Comparison of ENCODE assay signal across 10 cellular contexts in the genomic region with DNA sequence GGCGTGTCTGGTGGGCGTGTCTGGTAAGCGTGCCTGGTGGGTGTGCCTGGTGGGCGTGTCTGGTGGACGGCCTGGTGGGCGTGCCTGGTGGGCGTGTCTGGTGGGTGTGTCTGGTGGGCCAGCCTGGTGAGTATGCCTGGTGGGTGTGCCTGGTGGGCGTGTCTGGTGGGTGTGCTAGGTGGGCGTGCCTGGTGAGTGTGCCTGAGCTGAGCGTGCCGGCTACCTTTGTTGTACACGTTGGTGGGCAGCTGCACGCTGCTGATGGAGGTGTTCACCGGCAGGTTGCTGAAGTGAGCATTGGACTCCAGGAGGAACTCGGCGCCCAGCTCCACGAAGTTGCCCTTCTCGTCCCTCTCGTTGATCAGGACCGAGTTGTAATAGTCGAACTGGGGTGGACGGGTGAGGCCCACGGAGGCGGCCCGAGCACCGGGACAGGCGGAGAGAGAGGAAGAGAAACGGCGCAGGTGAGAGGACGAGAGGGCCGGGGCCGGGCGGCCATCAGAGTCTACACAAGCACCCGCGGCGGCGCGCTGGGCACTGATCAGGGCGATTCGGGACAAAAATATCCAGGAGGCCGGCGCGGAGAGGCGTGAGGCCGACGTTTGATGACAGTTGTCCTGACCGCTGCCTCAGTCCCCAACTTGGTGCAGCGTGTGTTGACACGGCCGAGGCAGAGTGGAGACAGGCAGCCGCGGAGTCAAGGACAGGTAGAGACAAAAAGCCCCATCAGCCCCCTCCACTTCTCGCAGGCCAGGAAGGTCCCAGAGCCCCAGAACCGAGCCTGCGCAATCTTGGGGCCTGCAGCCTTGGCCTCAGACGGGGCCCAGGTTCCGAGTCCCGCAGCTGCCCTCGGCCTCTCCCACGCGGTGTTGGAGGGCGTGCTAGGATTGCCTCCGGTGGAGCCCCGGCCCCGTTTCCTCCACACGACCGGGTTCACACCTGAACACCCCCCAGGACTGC. TPM values are rescaled to one million over a fixed set of nuclear protein-coding genes. Genes with fewer than 3 reads are reported as not detected.
A peak's percentile ranks its signal among the peaks of the same experiment; 100 is the strongest.
DNase-seq lines count a peak whose midpoint lies in the region; ATAC-seq, FAIRE-seq and TF ChIP-seq lines count a peak whose summit lies in the region.
"Had no signal": no experiment of that assay in that cellular context is flagged by ENCODE, and none has a peak within 500 bp of the region (broad histone marks: within the 10 kb centered on the region; RNA-seq: fewer than 3 reads in every experiment).

No MANE protein-coding gene starts in this region.

- WGBS in suprapubic skin: 28% methylated on average over 48 of the region's 67 CpGs

- peaks cover 8% of the 10 kb centered on the region for H3K27me3 ChIP-seq in keratinocyte (ENCODE audit: control insufficient read depth, extremely low read depth, insufficient read depth, low read length)
- peaks cover 29% of the 10 kb centered on the region for H3K27me3 ChIP-seq in suprapubic skin

- H3K27ac Mint-ChIP-seq in activated T-helper 2 cell treated with anti-CD3 and anti-CD28 coated beads, Interferon-gamma antibody, Interleukin-2, Interleukin-4, amounts not matched to agents 10 μg/mL and 5 μg/mL and 100 μg/mL, durations not matched to agents 14 hours and 24 hours and 36 hours: no peak overlapping the region

- no peaks in the 10 kb centered on the region for H3K36me3 ChIP-seq in keratinocyte (ENCODE audit: control insufficient read depth in 2 of 2, extremely low read depth in 1 of 2, insufficient read depth in 2 of 2, low read length in 2 of 2)
- no peaks in the 10 kb centered on the region for H3K36me3 ChIP-seq in suprapubic skin

- peak overlapping the region; percentile 37 for H3K4me3 Mint-ChIP-seq in activated T-helper 2 cell treated with anti-CD3 and anti-CD28 coated beads, Interferon-gamma antibody, Interleukin-2, Interleukin-4, amounts not matched to agents 10 μg/mL and 5 μg/mL and 100 μg/mL, durations not matched to agents 14 hours and 24 hours and 36 hours (ENCODE audit: low read depth)

- dilution Hi-C loops in keratinocyte (cut with MboI; ENCODE audit: extremely low pct_ligation_motif_present, low sequenced_read_pairs): no loop called here

- no peaks in the 10 kb centered on the region for H3K79me2 ChIP-seq in keratinocyte (ENCODE audit: control insufficient read depth, insufficient read depth, low read length)

- H3K4me3 ChIP-seq in keratinocyte (ENCODE audit: control insufficient read depth in 2 of 3, extremely low read depth in 1 of 3, insufficient read depth in 2 of 3, low read depth in 1 of 3, low read length in 3 of 3) (no peak overlapping the region), suprapubic skin (peak overlapping the region; percentile 13)

- peaks cover 18% of the 10 kb centered on the region for H3K27me3 Mint-ChIP-seq in activated T-helper 2 cell treated with anti-CD3 and anti-CD28 coated beads, Interferon-gamma antibody, Interleukin-2, Interleukin-4, amounts not matched to agents 10 μg/mL and 5 μg/mL and 100 μg/mL, durations not matched to agents 14 hours and 24 hours and 36 hours (ENCODE audit: low read depth)

- FAIRE-seq in keratinocyte (lab: Jason Lieb, UNC) (no peak), GM19239 (lab: Jason Lieb, UNC) (no peak)

- H3K9ac ChIP-seq in keratinocyte (ENCODE audit: control insufficient read depth, extremely low read depth, insufficient read depth, low read length): no peak overlapping the region

- no peak for ATAC-seq in HG03442 (IDR thresholded peaks at IDR 0.05; ENCODE audit: unreplicated experiment)

- no peak for TF ChIP-seq POLR2A in suprapubic skin (IDR thresholded peaks at IDR 0.05)

- H3K4me1 ChIP-seq in keratinocyte (ENCODE audit: control insufficient read depth, extremely low read depth, insufficient read depth, low read length): no peaks in the 10 kb centered on the region
- peaks cover 7% of the 10 kb centered on the region for H3K4me1 ChIP-seq in suprapubic skin

- H3K9me3 ChIP-seq in keratinocyte (ENCODE audit: control insufficient read depth, low read depth, low read length) (no peaks in the 10 kb centered on the region), suprapubic skin (peaks cover 12% of the 10 kb centered on the region)

- H3K4me2 ChIP-seq in keratinocyte (ENCODE audit: control insufficient read depth, extremely low read depth, insufficient read depth, low read depth, low read length): peak overlapping the region; percentile 12

- no peaks in the 10 kb centered on the region for H3K36me3 Mint-ChIP-seq in activated T-helper 2 cell treated with anti-CD3 and anti-CD28 coated beads, Interferon-gamma antibody, Interleukin-2, Interleukin-4, amounts not matched to agents 10 μg/mL and 5 μg/mL and 100 μg/mL, durations not matched to agents 14 hours and 24 hours and 36 hours (ENCODE audit: low read depth)

- intact Hi-C loops in activated T-helper 2 cell treated with anti-CD3 and anti-CD28 coated beads, Interferon-gamma antibody, Interleukin-2, Interleukin-4, amounts not matched to agents 10 μg/mL and 5 μg/mL and 100 μg/mL, durations not matched to agents 14 hours and 24 hours and 36 hours (cut with micrococcal nuclease): no loop called here

- TF ChIP-seq EP300 in Ishikawa (IDR thresholded peaks at IDR 0.05; ENCODE audit: borderline replicate concordance): no peak
- TF ChIP-seq EP300 in suprapubic skin (IDR thresholded peaks at IDR 0.05): no peak

- no peaks in the 10 kb centered on the region for H4K20me1 ChIP-seq in keratinocyte (ENCODE audit: control insufficient read depth, extremely low read depth, insufficient read depth, low read length)

- no peak overlapping the region for H2AFZ ChIP-seq in keratinocyte (ENCODE audit: control insufficient read depth, low read length)

- TF ChIP-seq CTCF in keratinocyte (optimal IDR thresholded peaks at IDR 0.05 in 1 of 3, IDR thresholded peaks at IDR 0.05 in 1 of 3, conservative IDR thresholded peaks at IDR 0.05 in 1 of 3; ENCODE audit: extremely low read depth in 1 of 3, insufficient read depth in 2 of 3, low read length in 3 of 3) (no peak), suprapubic skin (IDR thresholded peaks at IDR 0.05) (no peak)

- no peaks in the 10 kb centered on the region for H3K4me1 Mint-ChIP-seq in activated T-helper 2 cell treated with anti-CD3 and anti-CD28 coated beads, Interferon-gamma antibody, Interleukin-2, Interleukin-4, amounts not matched to agents 10 μg/mL and 5 μg/mL and 100 μg/mL, durations not matched to agents 14 hours and 24 hours and 36 hours (ENCODE audit: low read depth)

- peaks cover 37% of the 10 kb centered on the region for H3K9me3 Mint-ChIP-seq in activated T-helper 2 cell treated with anti-CD3 and anti-CD28 coated beads, Interferon-gamma antibody, Interleukin-2, Interleukin-4, amounts not matched to agents 10 μg/mL and 5 μg/mL and 100 μg/mL, durations not matched to agents 14 hours and 24 hours and 36 hours

- DNase-seq in activated T-helper 2 cell treated with anti-CD3 and anti-CD28 coated beads, Interferon-gamma antibody, Interleukin-2, Interleukin-4, amounts not matched to agents 10 μg/mL and 5 μg/mL and 100 μg/mL, durations not matched to agents 14 hours and 24 hours and 36 hours (ENCODE audit: low spot score): peak; percentile 9
- no peak for DNase-seq in keratinocyte (ENCODE audit: low read depth, low spot score)
- DNase-seq in suprapubic skin (ENCODE audit: low spot score in 2 of 2): peak; percentile 46 to 78
- no peak for DNase-seq in NCI-H69 (lab: John Stamatoyannopoulos, UW)
- no peak for DNase-seq in dedifferentiated amniotic fluid mesenchymal stem cell (ENCODE audit: extremely low spot score)
- DNase-seq in GM19239 (ENCODE audit: insufficient read length, low spot score): no peak
- DNase-seq: NK-92 treated with Interleukin-12 subunit alpha and Interleukin-12 subunit beta, amount 100 ng/mL, for 24 hours had no signal

- H3K27ac ChIP-seq in keratinocyte (ENCODE audit: control insufficient read depth, insufficient read depth, low read length) (no peak overlapping the region), suprapubic skin (no peak overlapping the region)

- no peaks in the 10 kb centered on the region for H3K9me1 ChIP-seq in keratinocyte (ENCODE audit: control insufficient read depth, extremely low read depth, insufficient read depth, low read length)

- TF ChIP-seq RAD21 in Ishikawa (IDR thresholded peaks at IDR 0.05; ENCODE audit: low read depth): no peak

TF ChIP-seq in Ishikawa, 13 proteins besides CTCF, POLR2A, EP300 and RAD21:
- TF ChIP-seq TCF12 (IDR thresholded peaks at IDR 0.05; ENCODE audit: low read depth): no peak
- TF ChIP-seq, protein P1, sequence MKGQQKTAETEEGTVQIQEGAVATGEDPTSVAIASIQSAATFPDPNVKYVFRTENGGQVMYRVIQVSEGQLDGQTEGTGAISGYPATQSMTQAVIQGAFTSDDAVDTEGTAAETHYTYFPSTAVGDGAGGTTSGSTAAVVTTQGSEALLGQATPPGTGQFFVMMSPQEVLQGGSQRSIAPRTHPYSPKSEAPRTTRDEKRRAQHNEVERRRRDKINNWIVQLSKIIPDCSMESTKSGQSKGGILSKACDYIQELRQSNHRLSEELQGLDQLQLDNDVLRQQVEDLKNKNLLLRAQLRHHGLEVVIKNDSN (IDR thresholded peaks at IDR 0.05): 0 out of 2 replicates have a peak, but pooled peaks have one; percentile 6
- no peak for TF ChIP-seq TAF1 (IDR thresholded peaks at IDR 0.05; ENCODE audit: low read depth)
- TF ChIP-seq EGR1 (IDR thresholded peaks at IDR 0.05): peak; percentile 29; the same call in 1 of the 2 replicates
- TF ChIP-seq CEBPB (IDR thresholded peaks at IDR 0.05): no peak
- TF ChIP-seq YY1 (IDR thresholded peaks at IDR 0.05; ENCODE audit: low read depth): 0 out of 2 replicates have a peak, but pooled peaks have one; percentile 49
- TF ChIP-seq MAX (IDR thresholded peaks at IDR 0.05): peak; percentile 88

RNA-seq across cellular contexts. Expression of gene CACNA2D4, which starts 10.5 kb away (rescaled TPM):
- total RNA-seq in activated T-helper 2 cell treated with anti-CD3 and anti-CD28 coated beads, Interferon-gamma antibody, Interleukin-2, Interleukin-4, amounts not matched to agents 10 μg/mL and 5 μg/mL and 100 μg/mL, durations not matched to agents 14 hours and 24 hours and 36 hours: 6.2 and 10.0 TPM in 2 replicates
- polyA plus RNA-seq in keratinocyte: 0.03 to 0.09 TPM (median 0.05 TPM) in 3 replicates
- polyA plus RNA-seq in keratinocyte (2011; ENCODE audit: low read depth): not detected
- polyA plus RNA-seq in keratinocyte (2011; cell fraction: cytosol; rRNA removed): 0.06 and 0.13 TPM in 2 replicates
- 0.21 and 0.37 TPM in 2 replicates for polyA plus RNA-seq in keratinocyte (2011; cell fraction: nucleus; rRNA removed)
- 0.07 and 0.24 TPM in 2 replicates for polyA plus RNA-seq in keratinocyte (2012; ENCODE audit: low replicate concordance)
- not detected in 3 replicates for polyA minus RNA-seq in keratinocyte
- not detected for polyA minus RNA-seq in keratinocyte (2011; cell fraction: cytosol; rRNA and poly(A)+ RNA removed)
- not detected in 2 replicates for polyA minus RNA-seq in keratinocyte (2011; cell fraction: nucleus; rRNA and poly(A)+ RNA removed)
- total RNA-seq in suprapubic skin: 1 to 10 TPM in 2 of 4 donors, under 1 TPM in 2; 0.56 to 1.5 (median 0.97) TPM
- total RNA-seq: temporal lobe had no signal

Comparison
In these comparisons a context has a peak if more than half of its experiments do, and no peak if none do; other contexts are left out.
1. DNase-seq: peak in activated T-helper 2 cell treated with anti-CD3 and anti-CD28 coated beads, Interferon-gamma antibody, Interleukin-2, Interleukin-4, amounts not matched to agents 10 μg/mL and 5 μg/mL and 100 μg/mL, durations not matched to agents 14 hours and 24 hours and 36 hours (single experiment) and suprapubic skin (2 of 2); none in keratinocyte (single experiment), NCI-H69 (single experiment), dedifferentiated amniotic fluid mesenchymal stem cell (single experiment) and GM19239 (single experiment).